ENCODE assay signal across 1 cellular context in the genomic region with DNA sequence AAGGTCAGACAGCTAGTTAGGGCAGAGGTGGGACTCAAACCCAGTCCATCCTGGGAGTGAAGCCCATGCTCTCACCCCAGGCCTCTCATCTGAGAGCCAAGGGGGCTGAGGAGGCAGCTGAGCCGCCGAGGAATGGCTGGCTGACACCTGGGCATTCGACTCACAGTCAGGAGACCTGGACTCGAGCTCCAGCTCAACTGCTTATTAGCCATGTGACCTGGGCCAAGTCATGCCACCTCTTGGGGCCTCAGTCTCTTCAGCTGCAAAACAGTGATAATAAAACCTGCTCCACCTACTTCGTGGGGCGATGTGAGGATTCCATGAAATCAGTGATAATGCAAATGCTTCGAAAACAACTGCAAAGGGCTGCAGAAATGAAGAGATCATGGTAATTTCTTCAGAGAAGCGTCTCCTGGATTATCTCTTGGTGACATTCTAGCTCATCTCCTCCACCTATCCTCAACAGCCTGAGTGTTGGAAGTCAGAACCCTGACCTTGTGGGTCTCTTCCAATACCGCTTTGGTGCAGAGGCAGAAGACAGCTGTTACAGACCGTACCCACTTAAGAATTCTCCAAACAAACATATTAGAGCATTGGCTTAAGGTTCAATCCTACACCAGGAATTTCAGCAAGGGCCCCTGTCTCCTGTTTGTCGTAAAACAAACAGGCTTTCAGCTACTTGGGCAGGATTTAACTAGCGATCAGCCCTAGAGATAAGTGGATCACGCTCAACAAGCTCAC.
A peak's percentile ranks its signal among the peaks of the same experiment; 100 is the strongest.
TF ChIP-seq lines count a peak whose summit lies in the region.

No MANE protein-coding gene starts in this region.

TF ChIP-seq in K562, 482 proteins besides CTCF, POLR2A, EP300 and RAD21 (continued from another document and continues in another):
- TF ChIP-seq, protein P1, sequence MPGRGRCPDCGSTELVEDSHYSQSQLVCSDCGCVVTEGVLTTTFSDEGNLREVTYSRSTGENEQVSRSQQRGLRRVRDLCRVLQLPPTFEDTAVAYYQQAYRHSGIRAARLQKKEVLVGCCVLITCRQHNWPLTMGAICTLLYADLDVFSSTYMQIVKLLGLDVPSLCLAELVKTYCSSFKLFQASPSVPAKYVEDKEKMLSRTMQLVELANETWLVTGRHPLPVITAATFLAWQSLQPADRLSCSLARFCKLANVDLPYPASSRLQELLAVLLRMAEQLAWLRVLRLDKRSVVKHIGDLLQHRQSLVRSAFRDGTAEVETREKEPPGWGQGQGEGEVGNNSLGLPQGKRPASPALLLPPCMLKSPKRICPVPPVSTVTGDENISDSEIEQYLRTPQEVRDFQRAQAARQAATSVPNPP (IDR thresholded peaks at IDR 0.05; ENCODE audit: borderline replicate concordance, insufficient read depth, insufficient read length) = no peak
- no peak for TF ChIP-seq SRSF1 (IDR thresholded peaks at IDR 0.05; ENCODE audit: low read depth, low read length)
- TF ChIP-seq KLF13 (tag; IDR thresholded peaks at IDR 0.05; ENCODE audit: borderline replicate concordance, low read depth) = no peak
- no peak for TF ChIP-seq HDGF (IDR thresholded peaks at IDR 0.05)
- TF ChIP-seq, protein P2, sequence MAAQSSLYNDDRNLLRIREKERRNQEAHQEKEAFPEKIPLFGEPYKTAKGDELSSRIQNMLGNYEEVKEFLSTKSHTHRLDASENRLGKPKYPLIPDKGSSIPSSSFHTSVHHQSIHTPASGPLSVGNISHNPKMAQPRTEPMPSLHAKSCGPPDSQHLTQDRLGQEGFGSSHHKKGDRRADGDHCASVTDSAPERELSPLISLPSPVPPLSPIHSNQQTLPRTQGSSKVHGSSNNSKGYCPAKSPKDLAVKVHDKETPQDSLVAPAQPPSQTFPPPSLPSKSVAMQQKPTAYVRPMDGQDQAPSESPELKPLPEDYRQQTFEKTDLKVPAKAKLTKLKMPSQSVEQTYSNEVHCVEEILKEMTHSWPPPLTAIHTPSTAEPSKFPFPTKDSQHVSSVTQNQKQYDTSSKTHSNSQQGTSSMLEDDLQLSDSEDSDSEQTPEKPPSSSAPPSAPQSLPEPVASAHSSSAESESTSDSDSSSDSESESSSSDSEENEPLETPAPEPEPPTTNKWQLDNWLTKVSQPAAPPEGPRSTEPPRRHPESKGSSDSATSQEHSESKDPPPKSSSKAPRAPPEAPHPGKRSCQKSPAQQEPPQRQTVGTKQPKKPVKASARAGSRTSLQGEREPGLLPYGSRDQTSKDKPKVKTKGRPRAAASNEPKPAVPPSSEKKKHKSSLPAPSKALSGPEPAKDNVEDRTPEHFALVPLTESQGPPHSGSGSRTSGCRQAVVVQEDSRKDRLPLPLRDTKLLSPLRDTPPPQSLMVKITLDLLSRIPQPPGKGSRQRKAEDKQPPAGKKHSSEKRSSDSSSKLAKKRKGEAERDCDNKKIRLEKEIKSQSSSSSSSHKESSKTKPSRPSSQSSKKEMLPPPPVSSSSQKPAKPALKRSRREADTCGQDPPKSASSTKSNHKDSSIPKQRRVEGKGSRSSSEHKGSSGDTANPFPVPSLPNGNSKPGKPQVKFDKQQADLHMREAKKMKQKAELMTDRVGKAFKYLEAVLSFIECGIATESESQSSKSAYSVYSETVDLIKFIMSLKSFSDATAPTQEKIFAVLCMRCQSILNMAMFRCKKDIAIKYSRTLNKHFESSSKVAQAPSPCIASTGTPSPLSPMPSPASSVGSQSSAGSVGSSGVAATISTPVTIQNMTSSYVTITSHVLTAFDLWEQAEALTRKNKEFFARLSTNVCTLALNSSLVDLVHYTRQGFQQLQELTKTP (IDR thresholded peaks at IDR 0.05; ENCODE audit: low read depth in 1 of 2, partially characterized antibody in 2 of 2) = no peak
- no peak for TF ChIP-seq RBM34 (IDR thresholded peaks at IDR 0.05; ENCODE audit: borderline replicate concordance, insufficient read depth, low read length)
- no peak for TF ChIP-seq GABPA (tag; conservative IDR thresholded peaks at IDR 0.05; ENCODE audit: low read depth)
- TF ChIP-seq ZNF583 (CRISPR knock-in tag; IDR thresholded peaks at IDR 0.05) = peak; percentile 93
- no peak for TF ChIP-seq ZNF436 (CRISPR knock-in tag; IDR thresholded peaks at IDR 0.05)
- TF ChIP-seq THRAP3 (IDR thresholded peaks at IDR 0.05; ENCODE audit: borderline replicate concordance) = no peak
- TF ChIP-seq NFXL1 (CRISPR knock-in tag; IDR thresholded peaks at IDR 0.05) = no peak
- no peak for TF ChIP-seq PCBP2 (IDR thresholded peaks at IDR 0.05; ENCODE audit: low read depth, low read length, poor library complexity, severe bottlenecking)
- TF ChIP-seq, protein P3, sequence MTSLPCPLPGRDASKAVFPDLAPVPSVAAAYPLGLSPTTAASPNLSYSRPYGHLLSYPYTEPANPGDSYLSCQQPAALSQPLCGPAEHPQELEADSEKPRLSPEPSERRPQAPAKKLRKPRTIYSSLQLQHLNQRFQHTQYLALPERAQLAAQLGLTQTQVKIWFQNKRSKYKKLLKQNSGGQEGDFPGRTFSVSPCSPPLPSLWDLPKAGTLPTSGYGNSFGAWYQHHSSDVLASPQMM (CRISPR knock-in tag; IDR thresholded peaks at IDR 0.05) = no peak
- no peak for TF ChIP-seq TGIF2 (CRISPR knock-in tag; IDR thresholded peaks at IDR 0.05)
- TF ChIP-seq TAF9B (IDR thresholded peaks at IDR 0.05; ENCODE audit: partially characterized antibody) = peak; percentile 77
- no peak for TF ChIP-seq KHSRP (IDR thresholded peaks at IDR 0.05)
- no peak for TF ChIP-seq ZNF354B (CRISPR knock-in tag; IDR thresholded peaks at IDR 0.05)
- TF ChIP-seq, protein P4, sequence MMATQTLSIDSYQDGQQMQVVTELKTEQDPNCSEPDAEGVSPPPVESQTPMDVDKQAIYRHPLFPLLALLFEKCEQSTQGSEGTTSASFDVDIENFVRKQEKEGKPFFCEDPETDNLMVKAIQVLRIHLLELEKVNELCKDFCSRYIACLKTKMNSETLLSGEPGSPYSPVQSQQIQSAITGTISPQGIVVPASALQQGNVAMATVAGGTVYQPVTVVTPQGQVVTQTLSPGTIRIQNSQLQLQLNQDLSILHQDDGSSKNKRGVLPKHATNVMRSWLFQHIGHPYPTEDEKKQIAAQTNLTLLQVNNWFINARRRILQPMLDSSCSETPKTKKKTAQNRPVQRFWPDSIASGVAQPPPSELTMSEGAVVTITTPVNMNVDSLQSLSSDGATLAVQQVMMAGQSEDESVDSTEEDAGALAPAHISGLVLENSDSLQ (IDR thresholded peaks at IDR 0.05) = peak; percentile 6; the same call in 1 of the 2 replicates
- no peak for TF ChIP-seq HMG20B (CRISPR knock-in tag; IDR thresholded peaks at IDR 0.05)
- TF ChIP-seq TBL1XR1 (IDR thresholded peaks at IDR 0.05; ENCODE audit: low read length in 2 of 2) = peak in 1 of 2 experiments; percentile 84; a peak in 3 of 4 replicates
- no peak for TF ChIP-seq ZNF282 (CRISPR knock-in tag; IDR thresholded peaks at IDR 0.05)
- no peak for TF ChIP-seq ZNF324 (CRISPR knock-in tag; IDR thresholded peaks at IDR 0.05)
- TF ChIP-seq, protein P5, sequence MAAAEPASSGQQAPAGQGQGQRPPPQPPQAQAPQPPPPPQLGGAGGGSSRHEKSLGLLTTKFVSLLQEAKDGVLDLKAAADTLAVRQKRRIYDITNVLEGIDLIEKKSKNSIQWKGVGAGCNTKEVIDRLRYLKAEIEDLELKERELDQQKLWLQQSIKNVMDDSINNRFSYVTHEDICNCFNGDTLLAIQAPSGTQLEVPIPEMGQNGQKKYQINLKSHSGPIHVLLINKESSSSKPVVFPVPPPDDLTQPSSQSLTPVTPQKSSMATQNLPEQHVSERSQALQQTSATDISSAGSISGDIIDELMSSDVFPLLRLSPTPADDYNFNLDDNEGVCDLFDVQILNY (CRISPR knock-in tag; IDR thresholded peaks at IDR 0.05) = no peak
- TF ChIP-seq ZNF589 (CRISPR knock-in tag; IDR thresholded peaks at IDR 0.05; ENCODE audit: low read depth) = peak; percentile 46; the same call in 1 of the 2 replicates
- TF ChIP-seq ZNF696 (CRISPR knock-in tag; conservative IDR thresholded peaks at IDR 0.05) = no peak
- no peak for TF ChIP-seq POLR2G (IDR thresholded peaks at IDR 0.05; ENCODE audit: low read depth, low read length)
- no peak for TF ChIP-seq MEF2A (IDR thresholded peaks at IDR 0.05; ENCODE audit: control insufficient read depth, low read depth, low read length)
- TF ChIP-seq, protein P6, sequence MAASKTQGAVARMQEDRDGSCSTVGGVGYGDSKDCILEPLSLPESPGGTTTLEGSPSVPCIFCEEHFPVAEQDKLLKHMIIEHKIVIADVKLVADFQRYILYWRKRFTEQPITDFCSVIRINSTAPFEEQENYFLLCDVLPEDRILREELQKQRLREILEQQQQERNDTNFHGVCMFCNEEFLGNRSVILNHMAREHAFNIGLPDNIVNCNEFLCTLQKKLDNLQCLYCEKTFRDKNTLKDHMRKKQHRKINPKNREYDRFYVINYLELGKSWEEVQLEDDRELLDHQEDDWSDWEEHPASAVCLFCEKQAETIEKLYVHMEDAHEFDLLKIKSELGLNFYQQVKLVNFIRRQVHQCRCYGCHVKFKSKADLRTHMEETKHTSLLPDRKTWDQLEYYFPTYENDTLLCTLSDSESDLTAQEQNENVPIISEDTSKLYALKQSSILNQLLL (CRISPR knock-in tag; IDR thresholded peaks at IDR 0.05; ENCODE audit: borderline replicate concordance) = no peak
- no peak for TF ChIP-seq STAT5B (CRISPR knock-in tag; IDR thresholded peaks at IDR 0.05)
- TF ChIP-seq, protein P7, sequence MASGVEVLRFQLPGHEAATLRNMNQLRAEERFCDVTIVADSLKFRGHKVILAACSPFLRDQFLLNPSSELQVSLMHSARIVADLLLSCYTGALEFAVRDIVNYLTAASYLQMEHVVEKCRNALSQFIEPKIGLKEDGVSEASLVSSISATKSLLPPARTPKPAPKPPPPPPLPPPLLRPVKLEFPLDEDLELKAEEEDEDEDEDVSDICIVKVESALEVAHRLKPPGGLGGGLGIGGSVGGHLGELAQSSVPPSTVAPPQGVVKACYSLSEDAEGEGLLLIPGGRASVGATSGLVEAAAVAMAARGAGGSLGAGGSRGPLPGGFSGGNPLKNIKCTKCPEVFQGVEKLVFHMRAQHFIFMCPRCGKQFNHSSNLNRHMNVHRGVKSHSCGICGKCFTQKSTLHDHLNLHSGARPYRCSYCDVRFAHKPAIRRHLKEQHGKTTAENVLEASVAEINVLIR (CRISPR knock-in tag; IDR thresholded peaks at IDR 0.05) = peak; percentile 36; the same call in 1 of the 2 replicates
- TF ChIP-seq ZNF316 (IDR thresholded peaks at IDR 0.05) = 0 out of 2 replicates have a peak, but pooled peaks have one; percentile 18
- TF ChIP-seq PHF21A (IDR thresholded peaks at IDR 0.05; ENCODE audit: borderline replicate concordance, low read depth) = no peak; the same call in 1 of the 2 replicates
- TF ChIP-seq RHOXF2B (CRISPR knock-in tag; conservative IDR thresholded peaks at IDR 0.05) = no peak
- no peak for TF ChIP-seq PHF20 (IDR thresholded peaks at IDR 0.05; ENCODE audit: partially characterized antibody)
- TF ChIP-seq NR1H2 (CRISPR knock-in tag; IDR thresholded peaks at IDR 0.05) = no peak
- TF ChIP-seq NONO (IDR thresholded peaks at IDR 0.05; ENCODE audit: low read depth in 2 of 2, low read length in 1 of 2) = no peak
- TF ChIP-seq, protein P8, sequence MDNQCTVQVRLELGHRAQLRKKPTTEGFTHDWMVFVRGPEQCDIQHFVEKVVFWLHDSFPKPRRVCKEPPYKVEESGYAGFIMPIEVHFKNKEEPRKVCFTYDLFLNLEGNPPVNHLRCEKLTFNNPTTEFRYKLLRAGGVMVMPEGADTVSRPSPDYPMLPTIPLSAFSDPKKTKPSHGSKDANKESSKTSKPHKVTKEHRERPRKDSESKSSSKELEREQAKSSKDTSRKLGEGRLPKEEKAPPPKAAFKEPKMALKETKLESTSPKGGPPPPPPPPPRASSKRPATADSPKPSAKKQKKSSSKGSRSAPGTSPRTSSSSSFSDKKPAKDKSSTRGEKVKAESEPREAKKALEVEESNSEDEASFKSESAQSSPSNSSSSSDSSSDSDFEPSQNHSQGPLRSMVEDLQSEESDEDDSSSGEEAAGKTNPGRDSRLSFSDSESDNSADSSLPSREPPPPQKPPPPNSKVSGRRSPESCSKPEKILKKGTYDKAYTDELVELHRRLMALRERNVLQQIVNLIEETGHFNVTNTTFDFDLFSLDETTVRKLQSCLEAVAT (IDR thresholded peaks at IDR 0.05) = peak in 1 of 2 experiments; percentile 53; a peak in 3 of 4 replicates
- no peak for TF ChIP-seq ZNF408 (CRISPR knock-in tag; IDR thresholded peaks at IDR 0.05; ENCODE audit: low read depth)
- TF ChIP-seq SMAD3 (CRISPR knock-in tag; conservative IDR thresholded peaks at IDR 0.05) = peak; percentile 70; the same call in 1 of the 2 replicates
- TF ChIP-seq KLF6 (CRISPR knock-in tag; IDR thresholded peaks at IDR 0.05; ENCODE audit: borderline replicate concordance) = peak; percentile 81; the same call in 1 of the 2 replicates
- TF ChIP-seq NEUROD1 (IDR thresholded peaks at IDR 0.05; ENCODE audit: borderline replicate concordance, low read depth, low read length, partially characterized antibody) = no peak
- TF ChIP-seq, protein P9, sequence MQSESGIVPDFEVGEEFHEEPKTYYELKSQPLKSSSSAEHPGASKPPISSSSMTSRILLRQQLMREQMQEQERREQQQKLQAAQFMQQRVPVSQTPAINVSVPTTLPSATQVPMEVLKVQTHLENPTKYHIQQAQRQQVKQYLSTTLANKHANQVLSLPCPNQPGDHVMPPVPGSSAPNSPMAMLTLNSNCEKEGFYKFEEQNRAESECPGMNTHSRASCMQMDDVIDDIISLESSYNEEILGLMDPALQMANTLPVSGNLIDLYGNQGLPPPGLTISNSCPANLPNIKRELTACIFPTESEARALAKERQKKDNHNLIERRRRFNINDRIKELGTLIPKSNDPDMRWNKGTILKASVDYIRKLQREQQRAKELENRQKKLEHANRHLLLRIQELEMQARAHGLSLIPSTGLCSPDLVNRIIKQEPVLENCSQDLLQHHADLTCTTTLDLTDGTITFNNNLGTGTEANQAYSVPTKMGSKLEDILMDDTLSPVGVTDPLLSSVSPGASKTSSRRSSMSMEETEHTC (IDR thresholded peaks at IDR 0.05) = peak; percentile 88
- TF ChIP-seq SRSF9 (IDR thresholded peaks at IDR 0.05; ENCODE audit: borderline replicate concordance, low read depth, low read length) = no peak
- TF ChIP-seq SRSF3 (IDR thresholded peaks at IDR 0.05; ENCODE audit: insufficient read depth, low read length) = no peak
- TF ChIP-seq NFRKB (IDR thresholded peaks at IDR 0.05; ENCODE audit: low read depth) = peak; percentile 62
- no peak for TF ChIP-seq ETV1 (tag; conservative IDR thresholded peaks at IDR 0.05; ENCODE audit: low read depth)
- peak; percentile 89 for TF ChIP-seq SOX6 (IDR thresholded peaks at IDR 0.05)
- TF ChIP-seq ZNF79 (CRISPR knock-in tag; IDR thresholded peaks at IDR 0.05; ENCODE audit: low read depth) = 0 out of 2 replicates have a peak, but pooled peaks have one; percentile 38
- TF ChIP-seq, protein P10, sequence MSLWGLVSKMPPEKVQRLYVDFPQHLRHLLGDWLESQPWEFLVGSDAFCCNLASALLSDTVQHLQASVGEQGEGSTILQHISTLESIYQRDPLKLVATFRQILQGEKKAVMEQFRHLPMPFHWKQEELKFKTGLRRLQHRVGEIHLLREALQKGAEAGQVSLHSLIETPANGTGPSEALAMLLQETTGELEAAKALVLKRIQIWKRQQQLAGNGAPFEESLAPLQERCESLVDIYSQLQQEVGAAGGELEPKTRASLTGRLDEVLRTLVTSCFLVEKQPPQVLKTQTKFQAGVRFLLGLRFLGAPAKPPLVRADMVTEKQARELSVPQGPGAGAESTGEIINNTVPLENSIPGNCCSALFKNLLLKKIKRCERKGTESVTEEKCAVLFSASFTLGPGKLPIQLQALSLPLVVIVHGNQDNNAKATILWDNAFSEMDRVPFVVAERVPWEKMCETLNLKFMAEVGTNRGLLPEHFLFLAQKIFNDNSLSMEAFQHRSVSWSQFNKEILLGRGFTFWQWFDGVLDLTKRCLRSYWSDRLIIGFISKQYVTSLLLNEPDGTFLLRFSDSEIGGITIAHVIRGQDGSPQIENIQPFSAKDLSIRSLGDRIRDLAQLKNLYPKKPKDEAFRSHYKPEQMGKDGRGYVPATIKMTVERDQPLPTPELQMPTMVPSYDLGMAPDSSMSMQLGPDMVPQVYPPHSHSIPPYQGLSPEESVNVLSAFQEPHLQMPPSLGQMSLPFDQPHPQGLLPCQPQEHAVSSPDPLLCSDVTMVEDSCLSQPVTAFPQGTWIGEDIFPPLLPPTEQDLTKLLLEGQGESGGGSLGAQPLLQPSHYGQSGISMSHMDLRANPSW (CRISPR knock-in tag; IDR thresholded peaks at IDR 0.05) = no peak
